In the genomic region with DNA sequence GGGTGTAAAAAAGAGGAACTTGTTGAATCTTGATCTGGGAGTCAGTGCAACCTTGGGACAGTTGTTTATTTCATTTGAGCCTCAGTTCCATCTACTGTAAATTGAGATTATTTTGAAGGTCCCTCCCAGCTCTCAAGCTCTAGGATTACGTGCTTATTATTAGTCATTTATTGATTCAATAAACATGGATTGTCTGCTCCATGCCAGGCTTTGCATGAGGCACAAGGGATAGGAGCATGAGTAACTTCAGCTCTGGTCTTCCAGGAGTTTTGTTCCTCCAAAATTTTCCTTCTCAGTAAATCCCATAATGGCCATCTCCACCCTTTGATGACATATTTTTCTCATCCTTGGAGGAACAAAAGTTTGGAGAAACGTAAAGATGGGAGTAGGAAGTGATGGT, we compare ENCODE assay signal across 33 cellular contexts.
"Had no signal": no experiment of that assay in that cellular context is flagged by ENCODE, and none has a peak within 500 bp of the region (broad histone marks: within the 10 kb centered on the region; RNA-seq: fewer than 3 reads in every experiment).

No MANE protein-coding gene starts in this region.

- H3K4me1 ChIP-seq: esophagus squamous epithelium, gastrocnemius medialis had no signal

- H2AFZ ChIP-seq: hepatocyte had no signal

- H3K36me3 ChIP-seq: brain microvascular endothelial cell, esophagus squamous epithelium, gastrocnemius medialis, heart left ventricle had no signal

- H3K79me2 ChIP-seq: hepatocyte had no signal

- H3K27ac ChIP-seq: brain microvascular endothelial cell, epithelial cell of prostate, esophagus squamous epithelium, gastrocnemius medialis, heart left ventricle, hepatocyte, VCaP had no signal

- DNase-seq: activated B cell treated with CpG ODN at 0.5 μM for 24 hours; activated CD4-positive, alpha-beta T cell treated with anti-CD3 and anti-CD28 coated beads for 48 hours; activated CD4-positive, alpha-beta T cell treated with anti-CD3 and anti-CD28 coated beads, Interleukin-2, amount 50 U/mL, for 1 hour; activated CD4-positive, alpha-beta T cell treated with anti-CD3 and anti-CD28 coated beads, Interleukin-2, amount 50 U/mL, for 48 hours; activated CD8-positive, alpha-beta memory T cell treated with anti-CD3 and anti-CD28 coated beads for 24 hours; activated CD8-positive, alpha-beta T cell treated with anti-CD3 and anti-CD28 coated beads for 36 hours; activated effector memory CD4-positive, alpha-beta T cell treated with Interleukin-2 at 50 U/mL for 16 hours; activated gamma-delta T cell treated with Interleukin-2 at 50 U/mL for 16 hours; activated naive CD4-positive, alpha-beta T cell treated with anti-CD3 and anti-CD28 coated beads, Interleukin-2, amount 50 U/mL, for 16 hours; activated naive CD4-positive, alpha-beta T cell treated with Interleukin-2 at 50 U/mL for 16 hours; activated T-cell treated with anti-CD3 and anti-CD28 coated beads, Interleukin-2, amount 50 U/mL, for 4 hours; amniotic stem cell; anterior cingulate cortex; brain microvascular endothelial cell; caudate nucleus; cortex of kidney; dermis blood vessel endothelial cell; effector CD4-positive, alpha-beta T cell; effector memory CD8-positive, alpha-beta T cell; esophagus squamous epithelium; foreskin fibroblast; gastrocnemius medialis; glutamatergic neuron; heart left ventricle; T-helper 2 cell had no signal

- H3K4me3 ChIP-seq: esophagus squamous epithelium, gastrocnemius medialis, heart left ventricle, hepatocyte had no signal

- H3K27me3 ChIP-seq: brain microvascular endothelial cell, esophagus squamous epithelium, gastrocnemius medialis, heart left ventricle, hepatocyte had no signal

- H3K9me3 ChIP-seq: esophagus squamous epithelium, gastrocnemius medialis, heart left ventricle had no signal

- ATAC-seq: activated CD4-positive, CD25-positive, alpha-beta regulatory T cell treated with anti-CD3 and anti-CD28 coated beads, Interleukin-2, amount 50 U/mL, for 24 hours; activated CD8-positive, alpha-beta T cell treated with anti-CD3 and anti-CD28 coated beads for 36 hours; activated T-cell treated with anti-CD3 and anti-CD28 coated beads, Interleukin-2, amount 50 U/mL, for 4 hours; activated T-helper 17 cell treated with anti-CD3 and anti-CD28 coated beads, Interleukin-2, amount 50 U/mL, for 72 hours; effector memory CD8-positive, alpha-beta T cell; gastrocnemius medialis; heart left ventricle had no signal

- FAIRE-seq: astrocyte, colon, TTC549 had no signal

- H3K4me2 ChIP-seq: hepatocyte had no signal
